24 cellular contexts compared by ENCODE assay signal in genomic region chr9:136939996-136940525, GRCh38. TPM values are rescaled to one million over a fixed set of nuclear protein-coding genes. Genes with fewer than 3 reads are reported as not detected.
DNase-seq lines count a peak whose midpoint lies in the region; ATAC-seq, FAIRE-seq and TF ChIP-seq lines count a peak whose summit lies in the region.
"Had no signal": no experiment of that assay in that cellular context is flagged by ENCODE, and none has a peak within 500 bp of the region (broad histone marks: within the 10 kb centered on the region; RNA-seq: fewer than 3 reads in every experiment).

No MANE protein-coding gene starts in this region.

- TF ChIP-seq CTCF in left ventricle myocardium inferior (IDR thresholded peaks at IDR 0.05; ENCODE audit: borderline replicate concordance) = no peak
- no peak for TF ChIP-seq CTCF in pancreas (IDR thresholded peaks at IDR 0.05)
- no peak for TF ChIP-seq CTCF in MM.1S (IDR thresholded peaks at IDR 0.05; ENCODE audit: low read length)

- no peak for FAIRE-seq in pancreas (lab: Jason Lieb, UNC)

- no peak overlapping the region for H2AFZ ChIP-seq in MM.1S (ENCODE audit: low read length)

- no peaks in the 10 kb centered on the region for H3K9me3 ChIP-seq in left ventricle myocardium inferior (replicated peaks)
- H3K9me3 ChIP-seq in pancreas = no peaks in the 10 kb centered on the region
- H3K9me3 ChIP-seq in aorta (ENCODE audit: control insufficient read depth, low read length) = no peaks in the 10 kb centered on the region
- no peaks in the 10 kb centered on the region for H3K9me3 ChIP-seq in MM.1S (replicated peaks; ENCODE audit: insufficient read depth, low read length)
- H3K9me3 ChIP-seq: SJSA1 had no signal

- H3K4me3 ChIP-seq in left ventricle myocardium inferior = peak overlapping the region; percentile 36
- no peak overlapping the region for H3K4me3 ChIP-seq in pancreas
- no peak overlapping the region for H3K4me3 ChIP-seq in aorta (ENCODE audit: low read length in 2 of 2)
- no peak overlapping the region for H3K4me3 ChIP-seq in MM.1S (ENCODE audit: low read length)
- H3K4me3 ChIP-seq: BLaER1 treated with 17β-estradiol and CSF1 and Interleukin-3, amounts not matched to agents 10 nM and 100 nM; SJSA1 had no signal

- H3K27ac ChIP-seq in left ventricle myocardium inferior (replicated peaks) = peak overlapping the region; percentile 82
- H3K27ac ChIP-seq in pancreas = no peak overlapping the region
- no peak overlapping the region for H3K27ac ChIP-seq in aorta (ENCODE audit: low read depth in 1 of 2, low read length in 2 of 2)
- no peak overlapping the region for H3K27ac ChIP-seq in MM.1S (ENCODE audit: low read length)
- H3K27ac ChIP-seq: SJSA1 had no signal

- H3K9me2 ChIP-seq in MM.1S (replicated peaks; ENCODE audit: insufficient read depth, low read length) = no peaks in the 10 kb centered on the region

- WGBS in pancreas, 2 donors = 50 to 56% methylated on average over 16 of the region's 16 CpGs
- 23 to 26% methylated on average over 16 of the region's 16 CpGs for WGBS in aorta, 2 donors

- DNase-seq in DMS53 (lab: John Stamatoyannopoulos, UW) (peak; percentile 46), DMS53 treated with DMSO at 0.1 percent for 48 hours (lab: John Stamatoyannopoulos, UW; ENCODE audit: unreplicated experiment) (no peak), left ventricle myocardium inferior (peak; percentile 85), pancreas (peak in 5 of 6 donors; percentile 48 to 72 (median 67)), aorta (peak in 1 of 2 donors; percentile 77), DMS 273 (lab: John Stamatoyannopoulos, UW; ENCODE audit: unreplicated experiment) (no peak), MM.1S (no peak)
- no peak for DNase-seq in activated CD8-positive, alpha-beta memory T cell treated with anti-CD3 and anti-CD28 coated beads, Interleukin-2, amount 50 U/mL, for 4 hours
- DNase-seq: 8988T; activated CD4-positive, alpha-beta T cell treated with anti-CD3 and anti-CD28 coated beads for 48 hours; activated naive CD4-positive, alpha-beta T cell treated with anti-CD3 and anti-CD28 coated beads, Interleukin-2, amount 50 U/mL, for 16 hours; activated T-cell treated with anti-CD3 and anti-CD28 coated beads for 4 hours; DND-41; NCI-H1930; NCI-H526 treated with DMSO at 0.1 percent for 48 hours; stimulated activated CD4-positive, alpha-beta T cell treated with anti-CD3 and anti-CD28 coated beads, Interleukin-4, amount 100 ng/mL, for 1 hour; stimulated activated CD8-positive, alpha-beta memory T cell treated with anti-CD3 and anti-CD28 coated beads, Interleukin-4, amount 100 ng/mL, for 48 hours had no signal

- no peaks in the 10 kb centered on the region for H3K27me3 ChIP-seq in left ventricle myocardium inferior (ENCODE audit: low read depth)
- H3K27me3 ChIP-seq in pancreas = no peaks in the 10 kb centered on the region
- H3K27me3 ChIP-seq in aorta (ENCODE audit: control insufficient read depth in 1 of 2, insufficient read depth in 2 of 2, low read length in 1 of 2) = no peaks in the 10 kb centered on the region
- H3K27me3 ChIP-seq in MM.1S (replicated peaks; ENCODE audit: insufficient read depth, low read length) = no peaks in the 10 kb centered on the region
- H3K27me3 ChIP-seq: BLaER1 treated with 17β-estradiol and CSF1 and Interleukin-3, amounts not matched to agents 10 nM and 100 nM; SJSA1 had no signal

- H4K20me1 ChIP-seq in MM.1S (ENCODE audit: insufficient read depth, low read length) = 0 out of 2 replicates have a peak, but pooled peaks cover 3% of the 10 kb centered on the region

- peaks cover 29% of the 10 kb centered on the region for H3K79me2 ChIP-seq in MM.1S (ENCODE audit: low read length)

- intact Hi-C loops in left ventricle myocardium inferior (cut with micrococcal nuclease) (loop anchor here (10.0 kb wide), 1 partner anchor 55 kb away; the partner anchor contains the start of gene TRAF2), pancreas (cut with DNase I) (loop anchor here in 1 of 3 donors (10.0 kb wide), 2 partner anchors 95 to 145 kb away; partner anchors contain the start of genes AJM1, CCDC183, PHPT1 and TMEM141), aorta (cut with DNase I) (loop anchor here (5.0 to 10.0 kb wide), 4 partner anchors 55 to 155 kb away; partner anchors contain the start of genes TRAF2 (in 2 of the 2), MAMDC4 (in 1 of the 2) and TMEM141 (in 1 of the 2))

- H3K36me3 ChIP-seq in left ventricle myocardium inferior (peaks cover 46% of the 10 kb centered on the region), pancreas (peaks cover 7 to 31% (median 25%) of the 10 kb centered on the region in 3 donors), aorta (ENCODE audit: control insufficient read depth in 1 of 2, insufficient read depth in 2 of 2, low read length in 1 of 2) (peaks cover 0 to 11% of the 10 kb centered on the region in 2 donors), MM.1S (replicated peaks; ENCODE audit: insufficient read depth, low read length) (peaks cover 17% of the 10 kb centered on the region)

- peak in 2 of 4 donors; percentile 1 to 3 for ATAC-seq in pancreas
- ATAC-seq in aorta (ENCODE audit: low FRiP score) = peak; percentile 8
- ATAC-seq: natural killer cell treated with Interleukin-12 subunit alpha and Interleukin-12 subunit beta and Interleukin-15 and Interleukin-18, amount 100 ng/mL, for 72 hours; sciatic nerve had no signal

- H3F3A ChIP-seq in MM.1S (ENCODE audit: insufficient read depth, low read length) = 0 out of 2 replicates have a peak, but pooled peaks cover 4% of the 10 kb centered on the region

- H3K9ac ChIP-seq in MM.1S (ENCODE audit: low read length) = no peak overlapping the region

- H3K4me1 ChIP-seq in left ventricle myocardium inferior (peaks cover 52% of the 10 kb centered on the region), pancreas (no peaks in the 10 kb centered on the region), aorta (ENCODE audit: control insufficient read depth in 1 of 2, insufficient read depth in 2 of 2, low read length in 2 of 2) (no peaks in the 10 kb centered on the region), MM.1S (ENCODE audit: low read length) (peaks cover 3% of the 10 kb centered on the region; the same call in 1 of the 2 replicates)

- no peak overlapping the region for H3K4me2 ChIP-seq in MM.1S (ENCODE audit: low read depth, low read length)

RNA-seq across cellular contexts. Expression of gene FBXW5, which starts 4.5 kb away (rescaled TPM):
- total RNA-seq in left ventricle myocardium inferior = 157 TPM
- 10 to 100 TPM; 56.2 to 80.2 (median 60.4) TPM for total RNA-seq in pancreas
- polyA plus RNA-seq in pancreas = 100 to 1,000 TPM; 112 to 117 TPM
- 100 to 1,000 TPM in 1 of 2 donors, 10 to 100 TPM in 1; 92.5 to 107 TPM for total RNA-seq in aorta
- 100 to 1,000 TPM; 111 to 191 TPM for polyA plus RNA-seq in aorta

RNA-seq across cellular contexts. Expression of gene C8G, which starts 5.0 kb away (rescaled TPM):
- total RNA-seq in left ventricle myocardium inferior (3.6 TPM), pancreas (1 to 10 TPM in 1 of 6 donors, under 1 TPM in 4, not detected in 1; 0.24 to 1.2 (median 0.43) TPM), aorta (1 to 10 TPM in 1 of 2 donors, under 1 TPM in 1; 0.90 to 1.1 TPM)
- polyA plus RNA-seq in pancreas (1 to 10 TPM in 1 of 2 donors, under 1 TPM in 1; 0.84 to 5.0 TPM), aorta (1 to 10 TPM; 1.8 to 3.1 TPM)
- total RNA-seq: sciatic nerve, SJSA1 had no signal

RNA-seq across cellular contexts. Expression of gene LCN12, which starts 12.0 kb away (rescaled TPM):
- total RNA-seq in left ventricle myocardium inferior (7.8 TPM), pancreas (1 to 10 TPM in 5 of 6 donors, under 1 TPM in 1; 0.57 to 7.6 (median 3.0) TPM), aorta (1 to 10 TPM in 1 of 2 donors, under 1 TPM in 1; 0.71 to 1.6 TPM)
- polyA plus RNA-seq in pancreas (10 to 100 TPM in 1 of 2 donors, 1 to 10 TPM in 1; 9.0 to 16.5 TPM), aorta (1 to 10 TPM in 1 of 2 donors, not detected in 1; 3.3 TPM)
- total RNA-seq: lung microvascular endothelial cell, SJSA1 had no signal

RNA-seq across cellular contexts. Expression of gene PTGDS, which starts 37.2 kb away (rescaled TPM):
- total RNA-seq in left ventricle myocardium inferior (3,579 TPM), pancreas (10 to 100 TPM in 4 of 6 donors, 1 to 10 TPM in 2; 5.7 to 42.7 (median 25.8) TPM), aorta (100 to 1,000 TPM; 128 to 145 TPM)
- polyA plus RNA-seq in pancreas (10 to 100 TPM; 35.0 to 49.1 TPM), aorta (10 to 100 TPM; 12.2 to 13.9 TPM)
- total RNA-seq: OCI-LY7, SJSA1 had no signal

RNA-seq across cellular contexts. Expression of gene LCNL1, which starts 42.7 kb away (rescaled TPM):
- total RNA-seq in left ventricle myocardium inferior (11.7 TPM), pancreas (under 1 TPM in 3 of 6 donors, not detected in 3; 0.12 to 0.17 (median 0.14) TPM), aorta (1 to 10 TPM in 1 of 2 donors, under 1 TPM in 1; 0.36 to 1.1 TPM)
- polyA plus RNA-seq in pancreas (under 1 TPM; 0.23 to 0.38 TPM), aorta (under 1 TPM in 1 of 2 donors, not detected in 1; 0.15 TPM)
- total RNA-seq: lung microvascular endothelial cell, MCF 10A, OCI-LY7, SJSA1 had no signal

Comparison
In these comparisons a context has a peak if more than half of its experiments do, and no peak if none do; other contexts are left out.
1. DNase-seq: peak in DMS53 (single experiment), left ventricle myocardium inferior (single experiment) and pancreas (5 of 6); none in DMS53 treated with DMSO at 0.1 percent for 48 hours (single experiment), activated CD8-positive, alpha-beta memory T cell treated with anti-CD3 and anti-CD28 coated beads, Interleukin-2, amount 50 U/mL, for 4 hours (single experiment), DMS 273 (single experiment) and MM.1S (single experiment).